Comparison of ENCODE assay signal across 8 cellular contexts in genomic region chr19:41883821-41884733, GRCh38. TPM values are rescaled to one million over a fixed set of nuclear protein-coding genes. Genes with fewer than 3 reads are reported as not detected.
DNase-seq lines count a peak whose midpoint lies in the region; ATAC-seq and TF ChIP-seq lines count a peak whose summit lies in the region.

No MANE protein-coding gene starts in this region.

- CTCF ChIA-PET in AG04450 (lab: Charles Lee) = interaction anchor here (1.0 kb wide), 1 partner anchor 11 kb away, joined by 8 read pairs; no protein-coding TSS in a partner anchor

- H3K27me3 ChIP-seq in AG04450 (ENCODE audit: control insufficient read depth, insufficient read depth, low read length) = peaks cover 2% of the 10 kb centered on the region

- H3K36me3 Mint-ChIP-seq in immature natural killer cell = peaks cover 5 to 20% (median 8%) of the 10 kb centered on the region in 3 donors

- H3K27me3 Mint-ChIP-seq in immature natural killer cell (ENCODE audit: low read depth in 3 of 3) = peaks cover 29 to 43% (median 33%) of the 10 kb centered on the region in 3 donors

- DNase-seq in AG04450 (ENCODE audit: low read depth, low spot score) (peak; percentile 92), NCI-H2196 (lab: John Stamatoyannopoulos, UW; ENCODE audit: unreplicated experiment) (peak; percentile 98), cardiac fibroblast (ENCODE audit: low read depth in 2 of 2) (peak; percentile 96 to 98), immature natural killer cell (peak; percentile 87 to 92 (median 91)), smooth muscle cell of the brain vasculature (ENCODE audit: low read depth, low spot score) (peak; percentile 83)

- peak overlapping the region; percentile 96 to 99 (median 98) for H3K27ac Mint-ChIP-seq in immature natural killer cell

- peaks cover 48 to 74% of the 10 kb centered on the region in 2 donors for H3K4me1 Mint-ChIP-seq in immature natural killer cell

- H3K4me3 ChIP-seq in AG04450 (ENCODE audit: low read depth, low read length) (peak overlapping the region; percentile 86), WI38 (ENCODE audit: low read depth, low read length) (peak overlapping the region; percentile 76), cardiac fibroblast (replicated peaks in 1 of 2; ENCODE audit: low read depth in 2 of 2, low read length in 2 of 2) (peak overlapping the region; percentile 59 to 96)

- peak overlapping the region; percentile 52 for H3K27ac ChIP-seq in AG04450 (ENCODE audit: low read depth, low read length)

- peak overlapping the region; percentile 93 to 97 (median 95) for H3K4me3 Mint-ChIP-seq in immature natural killer cell

- POLR2A ChIA-PET in AG04450 (lab: Yijun Ruan, JAX) = interaction anchor here (0.6 to 2.2 kb wide), 7 partner anchors 9 to 53 kb away, joined by 3 to 16 read pairs (median 4); partner anchors contain the start of gene RPS19

- ATAC-seq in GM18870 (IDR thresholded peaks at IDR 0.05; ENCODE audit: unreplicated experiment) = peak; percentile 60
- peak; percentile 62 for ATAC-seq in HG03108 (IDR thresholded peaks at IDR 0.05; ENCODE audit: unreplicated experiment)

- TF ChIP-seq CTCF in AG04450 (IDR thresholded peaks at IDR 0.05; ENCODE audit: low read depth, low read length) = peak; percentile 28; the same call in 1 of the 2 replicates
- no peak for TF ChIP-seq CTCF in WI38 (IDR thresholded peaks at IDR 0.05; ENCODE audit: low read depth, low read length)
- peak; percentile 40 for TF ChIP-seq CTCF in cardiac fibroblast (IDR thresholded peaks at IDR 0.05; ENCODE audit: low read depth, low read length)

- no peaks in the 10 kb centered on the region for H3K9me3 Mint-ChIP-seq in immature natural killer cell

- H3K9me3 ChIP-seq in AG04450 (ENCODE audit: control insufficient read depth, insufficient read depth, low read length) = 0 out of 2 replicates have a peak, but pooled peaks cover 4% of the 10 kb centered on the region

RNA-seq across cellular contexts. Expression of gene ARHGEF1, which starts 1.1 kb away (rescaled TPM):
- 19.5 and 24.1 TPM in 2 replicates for polyA plus RNA-seq in AG04450 (2011; rRNA removed)
- 14.5 and 20.2 TPM in 2 replicates for polyA minus RNA-seq in AG04450 (2011; rRNA and poly(A)+ RNA removed)
- polyA plus RNA-seq in immature natural killer cell = 100 to 1,000 TPM; 129 to 394 (median 156) TPM

RNA-seq across cellular contexts. Expression of gene CD79A, which starts 7.0 kb away (rescaled TPM):
- polyA plus RNA-seq in AG04450 (2011; rRNA removed) = 0.20 and 0.36 TPM in 2 replicates
- 0.55 TPM in 1 of 2 replicates, not detected in the other for polyA minus RNA-seq in AG04450 (2011; rRNA and poly(A)+ RNA removed)
- 1 to 10 TPM; 4.1 to 8.3 (median 5.1) TPM for polyA plus RNA-seq in immature natural killer cell

RNA-seq across cellular contexts. Expression of gene RPS19, which starts 24.0 kb away (rescaled TPM):
- 1,320 and 1,738 TPM in 2 replicates for polyA plus RNA-seq in AG04450 (2011; rRNA removed)
- polyA minus RNA-seq in AG04450 (2011; rRNA and poly(A)+ RNA removed) = 1,583 and 1,856 TPM in 2 replicates
- 1,000 to 10,000 TPM; 2,260 to 5,043 (median 3,564) TPM for polyA plus RNA-seq in immature natural killer cell

RNA-seq across cellular contexts. Expression of gene DMRTC2, which starts 39.2 kb away (rescaled TPM):
- polyA plus RNA-seq in AG04450 (2011; rRNA removed) (not detected in 2 replicates), immature natural killer cell (not detected)
- not detected in 2 replicates for polyA minus RNA-seq in AG04450 (2011; rRNA and poly(A)+ RNA removed)

RNA-seq across cellular contexts. Expression of gene LYPD4, which starts 39.6 kb away (rescaled TPM):
- not detected in 2 replicates for polyA plus RNA-seq in AG04450 (2011; rRNA removed)
- polyA minus RNA-seq in AG04450 (2011; rRNA and poly(A)+ RNA removed) = not detected in 2 replicates
- not detected for polyA plus RNA-seq in immature natural killer cell

Comparison
In these comparisons a context has a peak if more than half of its experiments do, and no peak if none do; other contexts are left out.
1. Peak in every context shown above with its lines: DNase-seq, ATAC-seq, H3K4me3 ChIP-seq and H3K27ac ChIP-seq.